ENCODE assay signal across 8 cellular contexts in genomic region chr14:20632831-20633771, GRCh38. TPM values are rescaled to one million over a fixed set of nuclear protein-coding genes. Genes with fewer than 3 reads are reported as not detected.
DNase-seq lines count a peak whose midpoint lies in the region; ATAC-seq lines count a peak whose summit lies in the region.

No MANE protein-coding gene starts in this region.

- H3K27me3 Mint-ChIP-seq in CD4-positive, alpha-beta memory T cell: peaks cover 23 to 28% of the 10 kb centered on the region in 2 donors

- H3K36me3 Mint-ChIP-seq in CD4-positive, alpha-beta memory T cell: peaks cover 0 to 12% of the 10 kb centered on the region in 2 donors
- H3K36me3 Mint-ChIP-seq in activated naive CD4-positive, alpha-beta T cell treated with anti-CD3 and anti-CD28 coated beads, Interleukin-2, amount 50 U/mL, for 72 hours: peaks cover 0 to 8% of the 10 kb centered on the region in 2 donors

- DNase-seq in CD4-positive, alpha-beta memory T cell: peak; percentile 55 to 77 (median 71)
- DNase-seq in HUDEP-2 (lab: John Stamatoyannopoulos, UW; ENCODE audit: unreplicated experiment in 76 of 76) (peak in 71 of 76 experiments; percentile 30 to 91 (median 69)), SHP77 treated with DMSO at 0.1 percent for 48 hours (lab: John Stamatoyannopoulos, UW) (peak; percentile 33), left ventricle myocardium superior (no peak), putamen (ENCODE audit: low spot score) (peak; percentile 64), middle frontal gyrus (ENCODE audit: extremely low spot score, low spot score) (no peak)
- DNase-seq in activated naive CD4-positive, alpha-beta T cell treated with anti-CD3 and anti-CD28 coated beads, Interleukin-2, amount 50 U/mL, for 72 hours (ENCODE audit: low spot score in 2 of 2): peak; percentile 65 to 66

- H3K27me3 ChIP-seq in CD4-positive, alpha-beta memory T cell (ENCODE audit: insufficient read depth, low read length): peaks cover 20% of the 10 kb centered on the region

- no peak overlapping the region for H3K27ac ChIP-seq in CD4-positive, alpha-beta memory T cell (ENCODE audit: low read depth, low read length)

- peak overlapping the region; percentile 82 to 93 (median 90) for H3K4me3 Mint-ChIP-seq in CD4-positive, alpha-beta memory T cell

- H3K4me3 ChIP-seq in CD4-positive, alpha-beta memory T cell (ENCODE audit: low read length in 2 of 2): peak overlapping the region; percentile 34 to 51

- H3K36me3 ChIP-seq in CD4-positive, alpha-beta memory T cell (ENCODE audit: insufficient read depth, low read length): no peaks in the 10 kb centered on the region

- H3K27ac Mint-ChIP-seq in CD4-positive, alpha-beta memory T cell: peak overlapping the region in 6 of 7 donors; percentile 79 to 99 (median 88)
- peak overlapping the region; percentile 97 to 99 for H3K27ac Mint-ChIP-seq in activated naive CD4-positive, alpha-beta T cell treated with anti-CD3 and anti-CD28 coated beads, Interleukin-2, amount 50 U/mL, for 72 hours

- intact Hi-C loops in CD4-positive, alpha-beta memory T cell (cut with micrococcal nuclease): loop anchor here (1.0 kb wide), 3 partner anchors 8 to 290 kb away; partner anchors contain the start of gene PARP2
- intact Hi-C loops in left ventricle myocardium superior (cut with micrococcal nuclease): no loop called here

- H3K4me1 Mint-ChIP-seq in CD4-positive, alpha-beta memory T cell: peaks cover 31 to 53% (median 43%) of the 10 kb centered on the region in 4 donors

- H3K4me1 ChIP-seq in CD4-positive, alpha-beta memory T cell (ENCODE audit: insufficient read depth, low read length): peaks cover 37% of the 10 kb centered on the region

- peaks cover 0 to 22% (median 1%) of the 10 kb centered on the region in 8 donors for H3K9me3 Mint-ChIP-seq in CD4-positive, alpha-beta memory T cell
- H3K9me3 Mint-ChIP-seq in activated naive CD4-positive, alpha-beta T cell treated with anti-CD3 and anti-CD28 coated beads, Interleukin-2, amount 50 U/mL, for 72 hours: no peaks in the 10 kb centered on the region

- POLR2A ChIA-PET in CD4-positive, alpha-beta memory T cell (lab: Charles Lee; ENCODE audit: partially characterized antibody): interaction anchor here (1.0 to 5.9 kb wide), 4 partner anchors 20 to 171 kb away, joined by 3 to 61 read pairs (median 12); partner anchors contain the start of genes PIP4P1 and RNASE4

- ATAC-seq in GM21360 (IDR thresholded peaks at IDR 0.05; ENCODE audit: unreplicated experiment) (peak; percentile 51), left ventricle myocardium superior (peak; percentile 75)
- peak; percentile 83 to 84 for ATAC-seq in activated naive CD4-positive, alpha-beta T cell treated with anti-CD3 and anti-CD28 coated beads, Interleukin-2, amount 50 U/mL, for 72 hours

- CTCF ChIA-PET in CD4-positive, alpha-beta memory T cell (lab: Charles Lee; ENCODE audit: partially characterized antibody): interaction anchor here (0.6 to 2.1 kb wide), 6 partner anchors 10 to 305 kb away, joined by 3 to 7 read pairs (median 5); no protein-coding TSS in a partner anchor

- no peaks in the 10 kb centered on the region for H3K9me3 ChIP-seq in CD4-positive, alpha-beta memory T cell (ENCODE audit: control insufficient read depth in 1 of 2, low read length in 2 of 2)

RNA-seq across cellular contexts. Expression of gene OR6S1, which starts 8.4 kb away (rescaled TPM):
- not detected for total RNA-seq in CD4-positive, alpha-beta memory T cell
- not detected for polyA plus RNA-seq in CD4-positive, alpha-beta memory T cell
- not detected for total RNA-seq in activated naive CD4-positive, alpha-beta T cell treated with anti-CD3 and anti-CD28 coated beads, Interleukin-2, amount 50 U/mL, for 72 hours
- not detected for total RNA-seq in left ventricle myocardium superior

RNA-seq across cellular contexts. Expression of gene RNASE12, which starts 41.9 kb away (rescaled TPM):
- not detected for total RNA-seq in CD4-positive, alpha-beta memory T cell
- polyA plus RNA-seq in CD4-positive, alpha-beta memory T cell: not detected
- total RNA-seq in activated naive CD4-positive, alpha-beta T cell treated with anti-CD3 and anti-CD28 coated beads, Interleukin-2, amount 50 U/mL, for 72 hours: not detected
- total RNA-seq in left ventricle myocardium superior: not detected

RNA-seq across cellular contexts. Expression of gene RNASE11, which starts 45.3 kb away (rescaled TPM):
- total RNA-seq in CD4-positive, alpha-beta memory T cell: not detected
- polyA plus RNA-seq in CD4-positive, alpha-beta memory T cell: not detected
- not detected for total RNA-seq in activated naive CD4-positive, alpha-beta T cell treated with anti-CD3 and anti-CD28 coated beads, Interleukin-2, amount 50 U/mL, for 72 hours
- not detected for total RNA-seq in left ventricle myocardium superior

RNA-seq across cellular contexts. Expression of gene RNASE4, which starts 51.3 kb away (rescaled TPM):
- 1 to 10 TPM; 2.1 to 2.6 TPM for total RNA-seq in CD4-positive, alpha-beta memory T cell
- polyA plus RNA-seq in CD4-positive, alpha-beta memory T cell: 1 to 10 TPM; 1.6 to 2.5 TPM
- total RNA-seq in activated naive CD4-positive, alpha-beta T cell treated with anti-CD3 and anti-CD28 coated beads, Interleukin-2, amount 50 U/mL, for 72 hours: under 1 TPM; 0.23 to 0.60 TPM
- total RNA-seq in left ventricle myocardium superior: 8.1 TPM

RNA-seq across cellular contexts. Expression of gene ANG, which starts 55.5 kb away (rescaled TPM):
- total RNA-seq in CD4-positive, alpha-beta memory T cell: 1 to 10 TPM; 1.1 to 1.3 TPM
- 1 to 10 TPM; 1.4 to 2.8 TPM for polyA plus RNA-seq in CD4-positive, alpha-beta memory T cell
- 1 to 10 TPM in 1 of 2 donors, under 1 TPM in 1; 0.48 to 4.1 TPM for total RNA-seq in activated naive CD4-positive, alpha-beta T cell treated with anti-CD3 and anti-CD28 coated beads, Interleukin-2, amount 50 U/mL, for 72 hours
- 4.0 TPM for total RNA-seq in left ventricle myocardium superior

Comparison
In these comparisons a context has a peak if more than half of its experiments do, and no peak if none do; other contexts are left out.
1. DNase-seq: peak in CD4-positive, alpha-beta memory T cell (5 of 5), HUDEP-2 (71 of 76), SHP77 treated with DMSO at 0.1 percent for 48 hours (single experiment), activated naive CD4-positive, alpha-beta T cell treated with anti-CD3 and anti-CD28 coated beads, Interleukin-2, amount 50 U/mL, for 72 hours (2 of 2) and putamen (single experiment); none in left ventricle myocardium superior (single experiment) and middle frontal gyrus (single experiment).
2. Peak in every context shown above with its lines, with median percentiles within 50 percentile points of each other: ATAC-seq.